28 cellular contexts compared by ENCODE assay signal in genomic region chr17:61733021-61733420, GRCh38.
"Had no signal": no experiment of that assay in that cellular context is flagged by ENCODE, and none has a peak within 500 bp of the region (broad histone marks: within the 10 kb centered on the region; RNA-seq: fewer than 3 reads in every experiment).

No MANE protein-coding gene starts in this region.

- H3K4me1 ChIP-seq: colonic mucosa, esophagus muscularis mucosa, esophagus squamous epithelium, gastrocnemius medialis, gastroesophageal sphincter, heart left ventricle, heart right ventricle had no signal

- H3K4me3 Mint-ChIP-seq: dendritic cell treated with granulocyte-macrophage colony-stimulating factor and Interleukin-4, amounts not matched to agents 40 ng/mL and 50 ng/mL, for 4 days; effector memory CD8-positive, alpha-beta T cell; endodermal cell had no signal

- H3K27ac ChIP-seq: colonic mucosa, coronary artery, dorsolateral prefrontal cortex, epithelial cell of prostate, esophagus muscularis mucosa, esophagus squamous epithelium, foreskin keratinocyte, gastrocnemius medialis, gastroesophageal sphincter, heart left ventricle, heart right ventricle had no signal

- H3K27me3 Mint-ChIP-seq: dendritic cell treated with granulocyte-macrophage colony-stimulating factor and Interleukin-4, amounts not matched to agents 40 ng/mL and 50 ng/mL, for 4 days; effector memory CD8-positive, alpha-beta T cell had no signal

- DNase-seq: colonic mucosa; cortex of kidney; dermis blood vessel endothelial cell; dorsolateral prefrontal cortex; effector CD4-positive, alpha-beta T cell; effector CD8-positive, alpha-beta T cell; effector memory CD4-positive, alpha-beta T cell; effector memory CD8-positive, alpha-beta T cell; endodermal cell; erythroblast; esophagus squamous epithelium; foreskin fibroblast; foreskin keratinocyte; foreskin melanocyte; gastrocnemius medialis; glutamatergic neuron; head of caudate nucleus; heart left ventricle; heart right ventricle had no signal

- ATAC-seq: effector memory CD8-positive, alpha-beta T cell; esophagus mucosa; foreskin keratinocyte; gastrocnemius medialis; gastroesophageal sphincter; heart left ventricle; heart right ventricle had no signal

- H3K27me3 ChIP-seq: colonic mucosa, dorsolateral prefrontal cortex, esophagus muscularis mucosa, esophagus squamous epithelium, foreskin keratinocyte, gastrocnemius medialis, gastroesophageal sphincter, heart left ventricle, heart right ventricle had no signal

- H3K9me3 Mint-ChIP-seq: effector memory CD8-positive, alpha-beta T cell had no signal

- H3K4me1 Mint-ChIP-seq: endodermal cell had no signal

- H3K9me3 ChIP-seq: colonic mucosa, esophagus muscularis mucosa, esophagus squamous epithelium, gastrocnemius medialis, gastroesophageal sphincter had no signal

- FAIRE-seq: colon, endometrium, frontal cortex had no signal

- H3K27ac Mint-ChIP-seq: dendritic cell treated with granulocyte-macrophage colony-stimulating factor and Interleukin-4, amounts not matched to agents 40 ng/mL and 50 ng/mL, for 4 days; effector memory CD8-positive, alpha-beta T cell; endodermal cell had no signal

- H3K4me3 ChIP-seq: colonic mucosa, coronary artery, dorsolateral prefrontal cortex, esophagus muscularis mucosa, esophagus squamous epithelium, gastrocnemius medialis, gastroesophageal sphincter, heart left ventricle, heart right ventricle had no signal

- H3K36me3 ChIP-seq: colonic mucosa, esophagus muscularis mucosa, gastrocnemius medialis, gastroesophageal sphincter, heart left ventricle, heart right ventricle had no signal
